ENCODE assay signal across 24 cellular contexts in genomic region chr2:216624251-216624650, GRCh38.
"Had no signal": no experiment of that assay in that cellular context is flagged by ENCODE, and none has a peak within 500 bp of the region (broad histone marks: within the 10 kb centered on the region; RNA-seq: fewer than 3 reads in every experiment).

No MANE protein-coding gene starts in this region.

- H3K36me3 ChIP-seq: adrenal gland, Peyer's patch had no signal

- H3K27ac Mint-ChIP-seq: activated CD4-positive, alpha-beta T cell treated with anti-CD3 and anti-CD28 coated beads, Interleukin-2, amount 10 ng/mL, durations not matched to agents 7 days and 5 days; activated CD8-positive, alpha-beta T cell treated with anti-CD3 and anti-CD28 coated beads for 36 hours; activated naive CD8-positive, alpha-beta T cell treated with anti-CD3 and anti-CD28 coated beads, Interleukin-2, amount 10 ng/mL, durations not matched to agents 7 days and 5 days; activated T-cell treated with anti-CD3 and anti-CD28 coated beads, Interleukin-2, amount 50 U/mL, for 72 hours; T-cell had no signal

- H3K36me3 Mint-ChIP-seq: activated naive CD8-positive, alpha-beta T cell treated with anti-CD3 and anti-CD28 coated beads, Interleukin-2, amount 10 ng/mL, durations not matched to agents 7 days and 5 days; T-cell had no signal

- H3K27me3 Mint-ChIP-seq: activated CD8-positive, alpha-beta T cell treated with anti-CD3 and anti-CD28 coated beads for 36 hours had no signal

- H3K9me3 ChIP-seq: adrenal gland, Peyer's patch had no signal

- DNase-seq: activated CD4-positive, alpha-beta T cell treated with anti-CD3 and anti-CD28 coated beads, Interleukin-2, amount 10 ng/mL, durations not matched to agents 7 days and 5 days; activated CD4-positive, CD25-positive, alpha-beta regulatory T cell; activated CD8-positive, alpha-beta memory T cell treated with anti-CD3 and anti-CD28 coated beads, Interleukin-2, amount 50 U/mL, for 4 hours; activated CD8-positive, alpha-beta T cell treated with anti-CD3 and anti-CD28 coated beads for 36 hours; activated naive CD4-positive, alpha-beta T cell treated with anti-CD3 and anti-CD28 coated beads, Interleukin-2, amount 50 U/mL, for 16 hours; activated naive CD8-positive, alpha-beta T cell treated with anti-CD3 and anti-CD28 coated beads, Interleukin-2, amount 10 ng/mL, durations not matched to agents 7 days and 5 days; activated T-cell treated with anti-CD3 and anti-CD28 coated beads, Interleukin-2, amount 50 U/mL, for 72 hours; adrenal gland; anterior cingulate cortex; caudate nucleus; KG1; NCI-H1092; NCI-H1417; NCI-H1930; NCI-H2171 treated with DMSO at 0.1 percent for 48 hours; NCI-H345; NCI-H510A; NCI-H526 treated with DMSO at 0.1 percent for 48 hours; NCI-H82; Peyer's patch; SIG-M5; T-cell; T-helper 2 cell; T1000 had no signal

- H3K27ac ChIP-seq: adrenal gland, Peyer's patch had no signal

- H3K4me1 ChIP-seq: adrenal gland, Peyer's patch had no signal

- H3K4me3 Mint-ChIP-seq: activated CD4-positive, alpha-beta T cell treated with anti-CD3 and anti-CD28 coated beads, Interleukin-2, amount 10 ng/mL, durations not matched to agents 7 days and 5 days; activated CD8-positive, alpha-beta T cell treated with anti-CD3 and anti-CD28 coated beads for 36 hours; activated naive CD8-positive, alpha-beta T cell treated with anti-CD3 and anti-CD28 coated beads, Interleukin-2, amount 10 ng/mL, durations not matched to agents 7 days and 5 days; activated T-cell treated with anti-CD3 and anti-CD28 coated beads, Interleukin-2, amount 50 U/mL, for 72 hours; T-cell had no signal

- H3K4me3 ChIP-seq: adrenal gland, Peyer's patch had no signal

- ATAC-seq: activated CD8-positive, alpha-beta T cell treated with anti-CD3 and anti-CD28 coated beads for 36 hours; activated T-cell treated with anti-CD3 and anti-CD28 coated beads, Interleukin-2, amount 50 U/mL, for 72 hours; T-cell had no signal

- H3K9me3 Mint-ChIP-seq: activated CD4-positive, alpha-beta T cell treated with anti-CD3 and anti-CD28 coated beads, Interleukin-2, amount 10 ng/mL, durations not matched to agents 7 days and 5 days; activated CD8-positive, alpha-beta T cell treated with anti-CD3 and anti-CD28 coated beads for 36 hours; activated naive CD8-positive, alpha-beta T cell treated with anti-CD3 and anti-CD28 coated beads, Interleukin-2, amount 10 ng/mL, durations not matched to agents 7 days and 5 days; activated T-cell treated with anti-CD3 and anti-CD28 coated beads, Interleukin-2, amount 50 U/mL, for 72 hours had no signal

- H3K27me3 ChIP-seq: adrenal gland, Peyer's patch had no signal
